Comparison of ENCODE assay signal across 20 cellular contexts in genomic region chr2:68809324-68810240, GRCh38.
DNase-seq lines count a peak whose midpoint lies in the region; ATAC-seq, FAIRE-seq and TF ChIP-seq lines count a peak whose summit lies in the region.
"Had no signal": no experiment of that assay in that cellular context is flagged by ENCODE, and none has a peak within 500 bp of the region (broad histone marks: within the 10 kb centered on the region; RNA-seq: fewer than 3 reads in every experiment).

No MANE protein-coding gene starts in this region.

- ATAC-seq in naive thymus-derived CD8-positive, alpha-beta T cell, result no peak
- ATAC-seq in HG02610 (IDR thresholded peaks at IDR 0.05; ENCODE audit: unreplicated experiment), result no peak

- no peak overlapping the region for H3K4me3 Mint-ChIP-seq in activated naive CD8-positive, alpha-beta T cell treated with anti-CD3 and anti-CD28 coated beads for 36 hours
- H3K4me3 Mint-ChIP-seq in naive thymus-derived CD8-positive, alpha-beta T cell, result no peak overlapping the region

- no peak for FAIRE-seq in frontal cortex (lab: Jason Lieb, UNC)
- FAIRE-seq: GM18507, H54 had no signal

- peak overlapping the region; percentile 73 for H3K27ac Mint-ChIP-seq in activated naive CD8-positive, alpha-beta T cell treated with anti-CD3 and anti-CD28 coated beads for 36 hours
- H3K27ac Mint-ChIP-seq in naive thymus-derived CD8-positive, alpha-beta T cell, result peak overlapping the region in 9 of 10 donors; percentile 72 to 92 (median 86)

- POLR2A ChIA-PET in naive thymus-derived CD8-positive, alpha-beta T cell (lab: Charles Lee), result interaction anchor here (0.7 to 1.1 kb wide), 6 partner anchors 9 to 45 kb away, joined by 3 to 7 read pairs (median 4); no protein-coding TSS in a partner anchor
- POLR2A ChIA-PET in GM10248 (lab: Yijun Ruan, JAX), result no interaction called here

- H3K36me3 Mint-ChIP-seq in activated naive CD8-positive, alpha-beta T cell treated with anti-CD3 and anti-CD28 coated beads for 36 hours, result peaks cover 36% of the 10 kb centered on the region
- H3K36me3 Mint-ChIP-seq in naive thymus-derived CD8-positive, alpha-beta T cell, result peaks cover 11 to 81% (median 26%) of the 10 kb centered on the region in 3 donors

- no peak for TF ChIP-seq CTCF in NB4 (IDR thresholded peaks at IDR 0.05; ENCODE audit: low read depth, low read length)
- no peak for TF ChIP-seq CTCF in GM10248 (IDR thresholded peaks at IDR 0.05; ENCODE audit: control extremely low read depth, extremely low read depth, low read depth, missing control alignments)

- H3K4me1 Mint-ChIP-seq in activated naive CD8-positive, alpha-beta T cell treated with anti-CD3 and anti-CD28 coated beads for 36 hours, result peaks cover 30% of the 10 kb centered on the region
- H3K4me1 Mint-ChIP-seq in naive thymus-derived CD8-positive, alpha-beta T cell, result peaks cover 27 to 58% (median 57%) of the 10 kb centered on the region in 4 donors

- DNase-seq in NCI-H2171 treated with DMSO at 0.1 percent for 48 hours (lab: John Stamatoyannopoulos, UW) (peak; percentile 35), NCI-H2171 (lab: John Stamatoyannopoulos, UW) (no peak), NB4 (ENCODE audit: low read depth) (peak; percentile 84), GM10248 (ENCODE audit: extremely low spot score) (no peak), frontal cortex (ENCODE audit: low spot score in 2 of 2) (no peak)
- DNase-seq in activated naive CD8-positive, alpha-beta T cell treated with anti-CD3 and anti-CD28 coated beads for 36 hours, result no peak
- DNase-seq in naive thymus-derived CD8-positive, alpha-beta T cell, result peak in 1 of 10 donors; percentile 13
- DNase-seq: 8988T; anterior cingulate cortex; Caco-2; colonic mucosa; Kasumi-1; NCI-H1930; SHP77; sigmoid colon; stimulated activated CD4-positive, alpha-beta T cell treated with anti-CD3 and anti-CD28 coated beads, Interleukin-4, amount 100 ng/mL, for 4 hours; stimulated activated naive CD4-positive, alpha-beta T cell had no signal

- no peak overlapping the region for H3K4me3 ChIP-seq in NB4 (ENCODE audit: low read depth, low read length)
- H3K4me3 ChIP-seq: colonic mucosa, sigmoid colon had no signal

- CTCF ChIA-PET in GM10248 (lab: Yijun Ruan, JAX), result no interaction called here

- no peaks in the 10 kb centered on the region for H3K27me3 Mint-ChIP-seq in activated naive CD8-positive, alpha-beta T cell treated with anti-CD3 and anti-CD28 coated beads for 36 hours
- H3K27me3 Mint-ChIP-seq in naive thymus-derived CD8-positive, alpha-beta T cell, result no peaks in the 10 kb centered on the region

- TF ChIP-seq POLR2A in NB4 (IDR thresholded peaks at IDR 0.05; ENCODE audit: extremely low read depth, insufficient read length), result no peak

- H3K9me3 Mint-ChIP-seq in activated naive CD8-positive, alpha-beta T cell treated with anti-CD3 and anti-CD28 coated beads for 36 hours, result no peaks in the 10 kb centered on the region
- no peaks in the 10 kb centered on the region for H3K9me3 Mint-ChIP-seq in naive thymus-derived CD8-positive, alpha-beta T cell

Comparison
In these comparisons a context has a peak if more than half of its experiments do, and no peak if none do; other contexts are left out.
1. DNase-seq: peak in NCI-H2171 treated with DMSO at 0.1 percent for 48 hours (single experiment) and NB4 (single experiment); none in NCI-H2171 (single experiment), activated naive CD8-positive, alpha-beta T cell treated with anti-CD3 and anti-CD28 coated beads for 36 hours (single experiment), GM10248 (single experiment) and frontal cortex (0 of 2).